Comparison of ENCODE assay signal across 20 cellular contexts in the genomic region with DNA sequence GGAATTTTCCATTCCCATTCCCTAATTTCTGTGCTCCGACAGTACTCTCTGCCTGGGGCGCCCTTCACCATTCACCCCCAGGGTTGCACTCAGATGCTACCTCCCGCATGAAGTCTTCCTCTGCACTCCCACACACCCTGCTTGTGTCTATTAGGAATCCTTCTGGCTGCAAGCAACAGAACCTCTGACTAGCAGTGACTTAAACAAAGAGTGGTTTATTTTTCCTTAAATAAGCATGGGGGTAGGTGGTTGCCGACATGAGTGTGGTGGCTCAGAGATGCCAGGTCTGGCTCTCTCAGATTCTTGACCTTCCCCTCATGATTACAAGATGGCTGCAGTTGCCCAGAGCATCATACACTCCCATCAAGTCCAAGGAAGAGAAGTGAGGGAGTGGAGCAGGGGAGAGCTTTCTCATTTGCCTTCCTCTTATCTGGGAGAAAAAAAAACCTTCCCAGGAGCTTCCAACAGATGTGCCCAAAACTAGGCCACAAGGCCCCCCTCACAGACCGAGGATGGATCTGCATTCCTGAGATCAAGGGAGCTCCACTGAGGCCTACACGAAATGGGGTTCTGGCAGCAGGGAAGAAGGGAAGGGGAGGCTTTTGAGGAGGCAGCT. TPM values are rescaled to one million over a fixed set of nuclear protein-coding genes. Genes with fewer than 3 reads are reported as not detected.
DNase-seq lines count a peak whose midpoint lies in the region; ATAC-seq, FAIRE-seq and TF ChIP-seq lines count a peak whose summit lies in the region.
"Had no signal": no experiment of that assay in that cellular context is flagged by ENCODE, and none has a peak within 500 bp of the region (broad histone marks: within the 10 kb centered on the region; RNA-seq: fewer than 3 reads in every experiment).

No MANE protein-coding gene starts in this region.

- no peak for TF ChIP-seq CTCF in CD4-positive, alpha-beta T cell (IDR thresholded peaks at IDR 0.05)
- TF ChIP-seq CTCF in astrocyte (IDR thresholded peaks at IDR 0.05; ENCODE audit: insufficient read depth, low read depth, low read length) (no peak), natural killer cell (IDR thresholded peaks at IDR 0.05) (no peak), foreskin keratinocyte (conservative IDR thresholded peaks at IDR 0.05) (no peak)

- H3K4me1 ChIP-seq in astrocyte (ENCODE audit: insufficient read depth, low read length) (peaks cover 7% of the 10 kb centered on the region), foreskin keratinocyte (no peaks in the 10 kb centered on the region)
- peaks cover 14% of the 10 kb centered on the region for H3K4me1 ChIP-seq in effector memory CD4-positive, alpha-beta T cell (ENCODE audit: control insufficient read depth, insufficient read depth, low read length, poor library complexity, severe bottlenecking)

- H3K9me3 ChIP-seq in CD4-positive, alpha-beta T cell (ENCODE audit: control insufficient read depth, low read length): no peaks in the 10 kb centered on the region
- no peaks in the 10 kb centered on the region for H3K9me3 ChIP-seq in astrocyte (ENCODE audit: insufficient read depth, low read depth, low read length)
- no peaks in the 10 kb centered on the region for H3K9me3 ChIP-seq in effector memory CD4-positive, alpha-beta T cell (ENCODE audit: control insufficient read depth, low read length)
- H3K9me3 ChIP-seq: ascending aorta, ovary, stomach had no signal

- H3K9me3 Mint-ChIP-seq in CD4-positive, alpha-beta T cell: no peaks in the 10 kb centered on the region
- H3K9me3 Mint-ChIP-seq in IgD-negative memory B cell (no peaks in the 10 kb centered on the region), astrocyte (ENCODE audit: unreplicated experiment) (no peaks in the 10 kb centered on the region), natural killer cell (no peaks in the 10 kb centered on the region)

- peaks cover 42% of the 10 kb centered on the region for H3K4me1 Mint-ChIP-seq in CD4-positive, alpha-beta T cell (ENCODE audit: low read depth)
- peaks cover 49 to 51% (median 49%) of the 10 kb centered on the region in 3 donors for H3K4me1 Mint-ChIP-seq in IgD-negative memory B cell
- H3K4me1 Mint-ChIP-seq in astrocyte (ENCODE audit: low read depth, unreplicated experiment): peaks cover 24% of the 10 kb centered on the region
- peaks cover 30 to 43% of the 10 kb centered on the region in 2 donors for H3K4me1 Mint-ChIP-seq in natural killer cell

- H3K9ac ChIP-seq in astrocyte (ENCODE audit: low read length): no peak overlapping the region

- no peaks in the 10 kb centered on the region for H3K27me3 Mint-ChIP-seq in CD4-positive, alpha-beta T cell
- H3K27me3 Mint-ChIP-seq in IgD-negative memory B cell (peaks cover 2% of the 10 kb centered on the region), astrocyte (ENCODE audit: low read depth, unreplicated experiment) (no peaks in the 10 kb centered on the region), natural killer cell (ENCODE audit: low read depth in 2 of 2) (no peaks in the 10 kb centered on the region)

- no peak overlapping the region for H3K4me3 Mint-ChIP-seq in CD4-positive, alpha-beta T cell
- H3K4me3 Mint-ChIP-seq in IgD-negative memory B cell (peak overlapping the region in 3 of 4 donors; percentile 3 to 74 (median 43)), astrocyte (ENCODE audit: unreplicated experiment) (no peak overlapping the region), natural killer cell (peak overlapping the region; percentile 45)
- H3K4me3 Mint-ChIP-seq: GM23338 had no signal

- H2AFZ ChIP-seq in astrocyte (ENCODE audit: low read depth, low read length): no peak overlapping the region
- H2AFZ ChIP-seq: GM23338 had no signal

- no peak for ATAC-seq in CD4-positive, alpha-beta T cell (ENCODE audit: poor library complexity)
- ATAC-seq in natural killer cell: no peak
- ATAC-seq in foreskin keratinocyte: no peak
- ATAC-seq: GM23338, left lobe of liver had no signal

- POLR2A ChIA-PET in CD4-positive, alpha-beta T cell (lab: Charles Lee): interaction anchor here (0.8 to 2.2 kb wide), 5 partner anchors 9 to 420 kb away, joined by 3 to 13 read pairs (median 4); a partner anchor contains a TSS

- no peak overlapping the region for H3K4me2 ChIP-seq in astrocyte (ENCODE audit: low read length)
- H3K4me2 ChIP-seq: GM23338 had no signal

- no peak overlapping the region for H3K27ac ChIP-seq in CD4-positive, alpha-beta T cell (ENCODE audit: low read depth, low read length)
- no peak overlapping the region for H3K27ac ChIP-seq in astrocyte (ENCODE audit: low read depth, low read length)
- H3K27ac ChIP-seq in effector memory CD4-positive, alpha-beta T cell (ENCODE audit: insufficient read depth, low read length, poor library complexity, severe bottlenecking): no peak overlapping the region
- no peak overlapping the region for H3K27ac ChIP-seq in foreskin keratinocyte
- H3K27ac ChIP-seq: ascending aorta, ovary, stomach had no signal

- H3K4me3 ChIP-seq in astrocyte (ENCODE audit: insufficient read depth, low read depth, low read length): no peak overlapping the region
- no peak overlapping the region for H3K4me3 ChIP-seq in effector memory CD4-positive, alpha-beta T cell (ENCODE audit: insufficient read depth, low read depth, low read length, poor library complexity, severe bottlenecking)
- H3K4me3 ChIP-seq: ascending aorta, GM23338, ovary, stomach had no signal

- no peaks in the 10 kb centered on the region for H4K20me1 ChIP-seq in astrocyte (ENCODE audit: insufficient read depth, low read length)

- no peaks in the 10 kb centered on the region for H3K27me3 ChIP-seq in CD4-positive, alpha-beta T cell (ENCODE audit: control insufficient read depth, insufficient read depth, low read length)
- H3K27me3 ChIP-seq in astrocyte (ENCODE audit: insufficient read depth, low read length): no peaks in the 10 kb centered on the region
- no peaks in the 10 kb centered on the region for H3K27me3 ChIP-seq in effector memory CD4-positive, alpha-beta T cell (replicated peaks; ENCODE audit: control insufficient read depth, insufficient read depth, low read length, poor library complexity, severe bottlenecking)
- peaks cover 12% of the 10 kb centered on the region for H3K27me3 ChIP-seq in foreskin keratinocyte
- H3K27me3 ChIP-seq: ascending aorta, ovary, stomach had no signal

- no peaks in the 10 kb centered on the region for H3K36me3 Mint-ChIP-seq in CD4-positive, alpha-beta T cell (ENCODE audit: low read depth)
- H3K36me3 Mint-ChIP-seq in IgD-negative memory B cell (no peaks in the 10 kb centered on the region), astrocyte (ENCODE audit: low read depth, unreplicated experiment) (peaks cover 3% of the 10 kb centered on the region), natural killer cell (no peaks in the 10 kb centered on the region)

- CTCF ChIA-PET in CD4-positive, alpha-beta T cell (lab: Charles Lee): interaction anchor here (0.6 to 1.4 kb wide), 2 partner anchors 8 to 510 kb away, joined by 3 read pairs; no protein-coding TSS in a partner anchor

- FAIRE-seq in astrocyte (lab: Jason Lieb, UNC): no peak

- H3K36me3 ChIP-seq in astrocyte (ENCODE audit: insufficient read depth, low read length): no peaks in the 10 kb centered on the region
- no peaks in the 10 kb centered on the region for H3K36me3 ChIP-seq in effector memory CD4-positive, alpha-beta T cell (ENCODE audit: control insufficient read depth, insufficient read depth, low read length)
- H3K36me3 ChIP-seq: ascending aorta, ovary, stomach had no signal

- no peaks in the 10 kb centered on the region for H3K79me2 ChIP-seq in astrocyte (ENCODE audit: insufficient read depth, low read length)

- no peak for DNase-seq in CD4-positive, alpha-beta T cell
- no peak for DNase-seq in astrocyte (ENCODE audit: low read depth)
- no peak for DNase-seq in natural killer cell
- no peak for DNase-seq in effector memory CD4-positive, alpha-beta T cell
- no peak for DNase-seq in UCSD-AML1 (lab: John Stamatoyannopoulos, UW; ENCODE audit: unreplicated experiment)
- no peak for DNase-seq in foreskin keratinocyte
- DNase-seq: AML-193; cerebellar nuclear complex; effector CD8-positive, alpha-beta T cell; NCI-H1436 treated with DMSO at 0.1 percent for 48 hours; NCI-H748 treated with DMSO at 0.1 percent for 48 hours; SHP77 treated with DMSO at 0.1 percent for 48 hours; stimulated activated CD4-positive, alpha-beta T cell treated with anti-CD3 and anti-CD28 coated beads, Interleukin-1b, Interleukin-23, amount 100 ng/mL, for 48 hours; stomach; trophoblast cell had no signal

- intact Hi-C loops in CD4-positive, alpha-beta T cell (cut with DNase I, micrococcal nuclease): loop anchor here in 1 of 2 experiments (5.0 kb wide), 3 partner anchors 300 to 645 kb away; a partner anchor contains a TSS
- intact Hi-C loops in natural killer cell (cut with micrococcal nuclease): loop anchor here (5.0 to 10.0 kb wide), 2 partner anchors 300 to 647 kb away; a partner anchor contains a TSS

- peak overlapping the region; percentile 27 for H3K27ac Mint-ChIP-seq in CD4-positive, alpha-beta T cell
- H3K27ac Mint-ChIP-seq in IgD-negative memory B cell (peak overlapping the region in 2 of 3 donors; percentile 27 to 60), astrocyte (ENCODE audit: unreplicated experiment) (peak overlapping the region; percentile 75), natural killer cell (peak overlapping the region; percentile 81 to 88)
- H3K27ac Mint-ChIP-seq: GM23338 had no signal

RNA-seq across cellular contexts. Expression of a gene that starts 49.6 kb away (rescaled TPM):
- 100 to 1,000 TPM; 118 to 129 TPM for total RNA-seq in CD4-positive, alpha-beta T cell
- polyA plus RNA-seq in IgD-negative memory B cell: 82.2 TPM
- total RNA-seq in astrocyte: 35.0 and 42.6 TPM in 2 replicates
- total RNA-seq in natural killer cell: 100 to 1,000 TPM; 161 to 179 (median 178) TPM
- total RNA-seq in foreskin keratinocyte: 51.3 and 66.1 TPM in 2 replicates
- 15.9 and 23.3 TPM in 2 replicates for polyA plus RNA-seq in foreskin keratinocyte

Comparison
In these comparisons a context has a peak if more than half of its experiments do, and no peak if none do; other contexts are left out.
1. H3K27ac Mint-ChIP-seq: peak in every context shown above with its lines; median percentile 84 in natural killer cell; 75 in astrocyte; 44 in IgD-negative memory B cell; 27 in CD4-positive, alpha-beta T cell.
2. H3K4me3 Mint-ChIP-seq: peak in IgD-negative memory B cell (3 of 4) and natural killer cell (single experiment); none in CD4-positive, alpha-beta T cell (single experiment) and astrocyte (single experiment).